31 cellular contexts compared by ENCODE assay signal in genomic region chr14:65943150-65943549, GRCh38.
"Had no signal": no experiment of that assay in that cellular context is flagged by ENCODE, and none has a peak within 500 bp of the region (broad histone marks: within the 10 kb centered on the region; RNA-seq: fewer than 3 reads in every experiment).

No MANE protein-coding gene starts in this region.

- H3K4me3 ChIP-seq: neural progenitor cell, ovary, psoas muscle, right lobe of liver, sigmoid colon, spleen, suprapubic skin, testis, tibial artery, transverse colon, upper lobe of right lung, uterus had no signal

- ATAC-seq: naive thymus-derived CD4-positive, alpha-beta T cell; natural killer cell; psoas muscle; right cardiac atrium; right lobe of liver; stimulated activated memory B cell treated with anti-CD40 and anti-IgM and Interleukin-4, amounts not matched to agents 10 μg/mL and 1 μg/mL and 100 μg/mL, for 72 hours; upper lobe of right lung had no signal

- H3K9ac ChIP-seq: neural progenitor cell, parathyroid adenoma had no signal

- H3K4me1 Mint-ChIP-seq: stimulated activated memory B cell treated with anti-CD40 and anti-IgM and Interleukin-4, amounts not matched to agents 10 μg/mL and 1 μg/mL and 100 μg/mL, for 72 hours had no signal

- DNase-seq: naive thymus-derived CD4-positive, alpha-beta T cell; natural killer cell; occipital lobe; ovary; posterior cingulate gyrus; psoas muscle; right cardiac atrium; right lobe of liver; sigmoid colon; small intestine; spleen; stimulated activated CD4-positive, alpha-beta T cell treated with anti-CD3 and anti-CD28 coated beads, Interleukin-12 subunit alpha, Interleukin-12 subunit beta, amount 100 ng/mL, for 4 hours; stimulated activated CD4-positive, alpha-beta T cell treated with anti-CD3 and anti-CD28 coated beads, Interleukin-1b, Interleukin-23, amount 100 ng/mL, for 48 hours; stimulated activated CD4-positive, alpha-beta T cell treated with anti-CD3 and anti-CD28 coated beads, Interleukin-4, amount 100 ng/mL, for 1 hour; stimulated activated CD4-positive, alpha-beta T cell treated with anti-CD3 and anti-CD28 coated beads, Interleukin-4, amount 100 ng/mL, for 4 hours; stimulated activated CD8-positive, alpha-beta memory T cell treated with anti-CD3 and anti-CD28 coated beads, Interleukin-4, amount 100 ng/mL, for 48 hours; stimulated activated naive CD4-positive, alpha-beta T cell; substantia nigra; testis; tibial artery; transverse colon; upper lobe of right lung; uterus had no signal

- H3K9me3 ChIP-seq: ovary, psoas muscle, right lobe of liver, sigmoid colon, spleen, suprapubic skin, testis, tibial artery, transverse colon, upper lobe of right lung, uterus had no signal

- H3K9me3 Mint-ChIP-seq: natural killer cell; nephron; stimulated activated memory B cell treated with anti-CD40 and anti-IgM and Interleukin-4, amounts not matched to agents 10 μg/mL and 1 μg/mL and 100 μg/mL, for 72 hours; stimulated activated naive CD8-positive, alpha-beta T cell treated with anti-CD3 and anti-CD28 coated beads, Interleukin-15, Interleukin-2, amounts not matched to agents 100 ng/mL and 50 ng/mL, for 24 hours; type B pancreatic cell had no signal

- H3K4me3 Mint-ChIP-seq: natural killer cell; nephron; neural progenitor cell; stimulated activated memory B cell treated with anti-CD40 and anti-IgM and Interleukin-4, amounts not matched to agents 10 μg/mL and 1 μg/mL and 100 μg/mL, for 72 hours; stimulated activated naive CD8-positive, alpha-beta T cell treated with anti-CD3 and anti-CD28 coated beads, Interleukin-15, Interleukin-2, amounts not matched to agents 100 ng/mL and 50 ng/mL, for 24 hours; type B pancreatic cell had no signal

- H3K4me1 ChIP-seq: parathyroid adenoma, psoas muscle, right lobe of liver, sigmoid colon, spleen, suprapubic skin, testis, tibial artery, transverse colon, upper lobe of right lung, uterus had no signal

- H3K79me2 ChIP-seq: parathyroid adenoma had no signal

- FAIRE-seq: small intestine had no signal

- H3K27ac ChIP-seq: neural progenitor cell, ovary, parathyroid adenoma, psoas muscle, right lobe of liver, sigmoid colon, spleen, suprapubic skin, testis, tibial artery, transverse colon, upper lobe of right lung, uterus had no signal

- H3K27ac Mint-ChIP-seq: naive thymus-derived CD4-positive, alpha-beta T cell; natural killer cell; neural progenitor cell; progenitor cell of endocrine pancreas; stimulated activated memory B cell treated with anti-CD40 and anti-IgM and Interleukin-4, amounts not matched to agents 10 μg/mL and 1 μg/mL and 100 μg/mL, for 72 hours; stimulated activated naive CD8-positive, alpha-beta T cell treated with anti-CD3 and anti-CD28 coated beads, Interleukin-15, Interleukin-2, amounts not matched to agents 100 ng/mL and 50 ng/mL, for 24 hours; type B pancreatic cell had no signal

- H3K27me3 ChIP-seq: neural progenitor cell, ovary, right lobe of liver, sigmoid colon, testis, upper lobe of right lung, uterus had no signal

- H3K36me3 ChIP-seq: neural progenitor cell, ovary, right lobe of liver, sigmoid colon, spleen, suprapubic skin, tibial artery, transverse colon, upper lobe of right lung, uterus had no signal

- H3K4me2 ChIP-seq: neural progenitor cell had no signal

- H2AFZ ChIP-seq: neural progenitor cell, parathyroid adenoma had no signal
